Comparison of ENCODE assay signal across 10 cellular contexts in the genomic region with DNA sequence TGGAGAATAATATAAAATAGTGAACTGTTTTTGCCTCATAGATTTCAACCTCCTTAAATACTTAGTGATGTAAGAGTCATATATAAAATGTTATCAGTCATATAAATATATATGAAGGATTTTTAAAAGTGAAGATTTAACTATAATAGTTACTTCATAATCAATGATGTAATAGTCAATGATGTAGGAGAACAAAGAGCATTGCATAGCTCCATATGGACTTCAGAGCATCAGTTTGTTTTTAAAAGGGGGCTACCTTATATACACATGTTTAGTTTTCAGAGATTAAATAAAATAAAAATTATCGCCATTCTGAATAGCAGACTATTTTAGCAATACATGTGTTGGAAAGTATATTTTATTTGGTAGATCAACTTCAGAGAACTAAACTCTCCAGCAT. TPM values are rescaled to one million over a fixed set of nuclear protein-coding genes. Genes with fewer than 3 reads are reported as not detected.
DNase-seq lines count a peak whose midpoint lies in the region; ATAC-seq, FAIRE-seq and TF ChIP-seq lines count a peak whose summit lies in the region.
"Had no signal": no experiment of that assay in that cellular context is flagged by ENCODE, and none has a peak within 500 bp of the region (broad histone marks: within the 10 kb centered on the region; RNA-seq: fewer than 3 reads in every experiment).

No MANE protein-coding gene starts in this region.

- peak overlapping the region; percentile 86 for H3K4me3 Mint-ChIP-seq in CD8-positive, alpha-beta T cell

- no peaks in the 10 kb centered on the region for H3K27me3 ChIP-seq in CD8-positive, alpha-beta T cell (ENCODE audit: insufficient read depth, low read length)
- no peaks in the 10 kb centered on the region for H3K27me3 ChIP-seq in Karpas-422 (ENCODE audit: low read length)
- no peaks in the 10 kb centered on the region for H3K27me3 ChIP-seq in osteoblast (ENCODE audit: insufficient read depth, low read length)

- H3K4me1 Mint-ChIP-seq in CD8-positive, alpha-beta T cell (ENCODE audit: low read depth) = peaks cover 48% of the 10 kb centered on the region

- H3K4me2 ChIP-seq in Karpas-422 (ENCODE audit: low read depth, low read length, poor library complexity, severe bottlenecking) = peak overlapping the region; percentile 99
- peak overlapping the region; percentile 95 for H3K4me2 ChIP-seq in osteoblast (ENCODE audit: insufficient read depth, low read length)

- DNase-seq in CD8-positive, alpha-beta T cell = no peak
- DNase-seq in Karpas-422 (peak; percentile 67), coronary artery (ENCODE audit: low spot score) (no peak), osteoblast (ENCODE audit: insufficient read length, low spot score, missing footprints) (no peak), NCI-H774 (lab: John Stamatoyannopoulos, UW) (no peak), RCC 7860 (ENCODE audit: low spot score) (no peak), COLO668 (lab: John Stamatoyannopoulos, UW; ENCODE audit: unreplicated experiment) (no peak)
- DNase-seq: stimulated activated CD4-positive, alpha-beta T cell treated with anti-CD3 and anti-CD28 coated beads, Interleukin-12 subunit alpha, Interleukin-12 subunit beta, amount 100 ng/mL, for 4 hours; WERI-Rb-1 had no signal

- CTCF ChIA-PET in CD8-positive, alpha-beta T cell (lab: Charles Lee) = no interaction called here

- H3K9me3 ChIP-seq in CD8-positive, alpha-beta T cell (ENCODE audit: low read length) = no peaks in the 10 kb centered on the region
- H3K9me3 ChIP-seq in Karpas-422 (ENCODE audit: low read length) (no peaks in the 10 kb centered on the region), osteoblast (ENCODE audit: low read depth, low read length) (no peaks in the 10 kb centered on the region)

- H3K4me3 ChIP-seq in CD8-positive, alpha-beta T cell (ENCODE audit: low read depth, low read length) = peak overlapping the region; percentile 84
- H3K4me3 ChIP-seq in Karpas-422 (ENCODE audit: low read length) (peak overlapping the region; percentile 81), coronary artery (peak overlapping the region; percentile 75), osteoblast (ENCODE audit: insufficient read depth, low read length) (peak overlapping the region; percentile 75)

- H3K9me3 Mint-ChIP-seq in CD8-positive, alpha-beta T cell = peaks cover 5% of the 10 kb centered on the region

- peak overlapping the region; percentile 72 for H3K27ac ChIP-seq in CD8-positive, alpha-beta T cell (ENCODE audit: low read depth, low read length)
- H3K27ac ChIP-seq in Karpas-422 (ENCODE audit: low read length) (peak overlapping the region; percentile 96), coronary artery (peak overlapping the region; percentile 23 to 74), osteoblast (ENCODE audit: low read depth, low read length) (no peak overlapping the region)
- H3K27ac ChIP-seq: WERI-Rb-1 had no signal

- no peaks in the 10 kb centered on the region for H3K36me3 ChIP-seq in CD8-positive, alpha-beta T cell (ENCODE audit: insufficient read depth, low read length)
- peaks cover 13% of the 10 kb centered on the region; the same call in 1 of the 2 replicates for H3K36me3 ChIP-seq in Karpas-422 (ENCODE audit: insufficient read depth, low read length)
- peaks cover 1% of the 10 kb centered on the region for H3K36me3 ChIP-seq in osteoblast (ENCODE audit: insufficient read depth, low read length)
- H3K36me3 ChIP-seq: WERI-Rb-1 had no signal

- peak overlapping the region; percentile 90 for H3K27ac Mint-ChIP-seq in CD8-positive, alpha-beta T cell

- H3K36me3 Mint-ChIP-seq in CD8-positive, alpha-beta T cell = peaks cover 17% of the 10 kb centered on the region

- FAIRE-seq in RCC 7860 (lab: Jason Lieb, UNC) = no peak

- intact Hi-C loops in CD8-positive, alpha-beta T cell (cut with DNase I, micrococcal nuclease) = loop anchor here (5.0 to 10.0 kb wide), 5 partner anchors 319 to 1671 kb away; a partner anchor contains a TSS

- ATAC-seq in CD8-positive, alpha-beta T cell = no peak
- ATAC-seq in GM21526 (IDR thresholded peaks at IDR 0.05; ENCODE audit: low FRiP score, unreplicated experiment) = no peak

- H3K9ac ChIP-seq in Karpas-422 (ENCODE audit: low read length) = peak overlapping the region; percentile 79

- no peak for TF ChIP-seq CTCF in CD8-positive, alpha-beta T cell (IDR thresholded peaks at IDR 0.05)
- TF ChIP-seq CTCF in coronary artery (IDR thresholded peaks at IDR 0.05) (no peak), osteoblast (IDR thresholded peaks at IDR 0.05; ENCODE audit: extremely low read depth, low read depth, low read length) (no peak)

- no peaks in the 10 kb centered on the region for H3K27me3 Mint-ChIP-seq in CD8-positive, alpha-beta T cell (ENCODE audit: low read depth)

- H3K79me2 ChIP-seq in Karpas-422 (ENCODE audit: low read length) = peaks cover 74% of the 10 kb centered on the region
- H3K79me2 ChIP-seq in osteoblast (ENCODE audit: insufficient read depth, low read length) = peaks cover 63% of the 10 kb centered on the region

- peaks cover 33% of the 10 kb centered on the region for H3K4me1 ChIP-seq in CD8-positive, alpha-beta T cell (ENCODE audit: insufficient read depth, low read length)
- H3K4me1 ChIP-seq in Karpas-422 (ENCODE audit: low read length) = peaks cover 40% of the 10 kb centered on the region
- H3K4me1 ChIP-seq in osteoblast (ENCODE audit: insufficient read depth, low read length) = peaks cover 4% of the 10 kb centered on the region

- H3K9me2 ChIP-seq in Karpas-422 (replicated peaks; ENCODE audit: insufficient read depth, low read length) = no peaks in the 10 kb centered on the region

- no peak overlapping the region for H2AFZ ChIP-seq in Karpas-422 (ENCODE audit: low read length)
- H2AFZ ChIP-seq in osteoblast (ENCODE audit: low read length) = no peak overlapping the region

- H4K20me1 ChIP-seq in Karpas-422 (ENCODE audit: insufficient read depth, low read depth, low read length) (no peaks in the 10 kb centered on the region), osteoblast (ENCODE audit: insufficient read depth, low read length) (peaks cover 16% of the 10 kb centered on the region)

- POLR2A ChIA-PET in CD8-positive, alpha-beta T cell (lab: Charles Lee) = interaction anchor here (1.0 to 1.1 kb wide), 2 partner anchors 30 to 69 kb away, joined by 3 read pairs; no protein-coding TSS in a partner anchor

RNA-seq across cellular contexts. Expression of a gene that starts 29.1 kb away (rescaled TPM):
- total RNA-seq in CD8-positive, alpha-beta T cell = 100 to 1,000 TPM; 205 TPM
- 35.6 and 56.9 TPM in 2 replicates for total RNA-seq in Karpas-422 (2014; rRNA removed; shearing (Covaris generic); ENCODE audit: low replicate concordance)
- total RNA-seq in osteoblast = 30.8 and 32.4 TPM in 2 replicates
